In the genomic region with DNA sequence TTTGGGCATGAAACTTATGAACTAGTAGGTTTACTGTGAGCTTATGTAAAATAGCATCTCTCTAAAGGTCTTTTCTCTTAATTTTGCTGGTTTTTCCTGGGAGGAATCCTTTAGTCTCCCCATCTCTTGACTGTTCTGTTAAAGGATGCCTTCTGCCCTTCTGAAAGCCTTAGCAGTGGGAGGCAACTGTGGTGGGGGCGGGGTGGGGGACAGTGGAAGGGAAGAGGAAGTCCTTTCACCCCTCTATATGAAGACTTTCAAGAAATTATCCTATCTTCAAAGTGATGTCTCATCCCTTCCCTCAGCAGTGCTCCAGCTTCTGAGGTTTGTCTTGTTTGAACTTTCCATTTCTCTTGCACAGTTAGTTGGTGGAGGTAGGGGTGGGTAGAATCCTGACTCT, we compare ENCODE assay signal across 19 cellular contexts.
A peak's percentile ranks its signal among the peaks of the same experiment; 100 is the strongest.
DNase-seq lines count a peak whose midpoint lies in the region; ATAC-seq and TF ChIP-seq lines count a peak whose summit lies in the region.
"Had no signal": no experiment of that assay in that cellular context is flagged by ENCODE, and none has a peak within 500 bp of the region (broad histone marks: within the 10 kb centered on the region; RNA-seq: fewer than 3 reads in every experiment).

No MANE protein-coding gene starts in this region.

- peaks cover 14% of the 10 kb centered on the region for H3K4me1 Mint-ChIP-seq in WTC11

- H3K27ac ChIP-seq in Karpas-422 (ENCODE audit: low read length) = no peak overlapping the region
- H3K27ac ChIP-seq: GM23248, SJCRH30 had no signal

- H3K27me3 Mint-ChIP-seq in WTC11 (ENCODE audit: low read depth) = no peaks in the 10 kb centered on the region
- H3K27me3 Mint-ChIP-seq: CD4-positive, CD25-positive, alpha-beta regulatory T cell had no signal

- 0 out of 2 replicates have a peak overlapping the region, but pooled peaks have one; percentile 43 for H2AFZ ChIP-seq in Karpas-422 (ENCODE audit: low read length)
- H2AFZ ChIP-seq: GM23248 had no signal

- TF ChIP-seq CTCF in GM13976 (IDR thresholded peaks at IDR 0.05; ENCODE audit: borderline replicate concordance, control extremely low read depth, extremely low read depth, insufficient read depth, missing control alignments) = no peak
- TF ChIP-seq CTCF in WTC11 (IDR thresholded peaks at IDR 0.05) = no peak
- no peak for TF ChIP-seq CTCF in GM20000 (IDR thresholded peaks at IDR 0.05; ENCODE audit: extremely low read depth, missing control alignments)
- no peak for TF ChIP-seq CTCF in GM10248 (IDR thresholded peaks at IDR 0.05; ENCODE audit: control extremely low read depth, extremely low read depth, low read depth, missing control alignments)

- no peak overlapping the region for H3K4me3 ChIP-seq in Karpas-422 (ENCODE audit: low read length)
- H3K4me3 ChIP-seq: GM23248, SJCRH30 had no signal

- H3K4me2 ChIP-seq in Karpas-422 (ENCODE audit: low read depth, low read length, poor library complexity, severe bottlenecking) = no peak overlapping the region

- POLR2A ChIA-PET in WTC11 (lab: Charles Lee) (no interaction called here), GM10248 (lab: Yijun Ruan, JAX) (no interaction called here)

- peak overlapping the region; percentile 61; the same call in 1 of the 2 replicates for H3K27ac Mint-ChIP-seq in WTC11

- no peak overlapping the region for H3K4me3 Mint-ChIP-seq in WTC11
- H3K4me3 Mint-ChIP-seq: CD4-positive, CD25-positive, alpha-beta regulatory T cell had no signal

- no peaks in the 10 kb centered on the region for H3K27me3 ChIP-seq in Karpas-422 (ENCODE audit: low read length)
- H3K27me3 ChIP-seq: BE2C, SJCRH30 had no signal

- H3K9me3 Mint-ChIP-seq in WTC11 = peaks cover 6% of the 10 kb centered on the region

- CTCF ChIA-PET in WTC11 (lab: Charles Lee) (interaction anchor here (0.8 to 2.1 kb wide), 2 partner anchors 59 to 216 kb away, joined by 3 to 5 read pairs; no protein-coding TSS in a partner anchor), GM10248 (lab: Yijun Ruan, JAX) (no interaction called here)

- peaks cover 18% of the 10 kb centered on the region for H3K79me2 ChIP-seq in Karpas-422 (ENCODE audit: low read length)

- peak; percentile 78 for ATAC-seq in WTC11
- ATAC-seq: HepG2 had no signal

- H3K36me3 Mint-ChIP-seq in WTC11 = no peaks in the 10 kb centered on the region

- DNase-seq in GM13976 (ENCODE audit: low spot score) (peak; percentile 8), Karpas-422 (peak; percentile 45), WTC11 (ENCODE audit: low spot score) (peak; percentile 17), iPS-NIHi11 (ENCODE audit: low spot score) (peak; percentile 19), GM20000 (ENCODE audit: low spot score) (no peak), cerebellar nuclear complex (lab: John Stamatoyannopoulos, UW) (no peak), GM10248 (ENCODE audit: extremely low spot score) (no peak)
- DNase-seq: BE2C; CD4-positive, CD25-positive, alpha-beta regulatory T cell; COR-L47; DMS 273 treated with DMSO at 0.1 percent for 48 hours; GM23248; NCI-H1092 treated with DMSO at 0.1 percent for 48 hours; NCI-H146; NCI-H2029 treated with DMSO at 0.1 percent for 48 hours; NCI-H2171; NCI-H526; SJCRH30 had no signal

- no peaks in the 10 kb centered on the region for H3K36me3 ChIP-seq in Karpas-422 (ENCODE audit: insufficient read depth, low read length)
- H3K36me3 ChIP-seq: BE2C, SJCRH30 had no signal

- H3K9me2 ChIP-seq in Karpas-422 (replicated peaks; ENCODE audit: insufficient read depth, low read length) = no peaks in the 10 kb centered on the region

- H4K20me1 ChIP-seq in Karpas-422 (ENCODE audit: insufficient read depth, low read depth, low read length) = no peaks in the 10 kb centered on the region

- no peak overlapping the region for H3K9ac ChIP-seq in Karpas-422 (ENCODE audit: low read length)
- H3K9ac ChIP-seq: GM23248 had no signal

- peaks cover 7% of the 10 kb centered on the region for H3K4me1 ChIP-seq in Karpas-422 (ENCODE audit: low read length)
- H3K4me1 ChIP-seq: BE2C, SJCRH30 had no signal

- H3K9me3 ChIP-seq in Karpas-422 (ENCODE audit: low read length) = no peaks in the 10 kb centered on the region
- H3K9me3 ChIP-seq: BE2C, SJCRH30 had no signal

- in situ Hi-C loops in GM13976 (cut with MboI; ENCODE audit: low sequenced_read_pairs, unreplicated experiment) = no loop called here

TF ChIP-seq in WTC11, 78 proteins besides CTCF, POLR2A, EP300 and RAD21:
- no peak for TF ChIP-seq ZBTB43 (CRISPR knock-in tag; IDR thresholded peaks at IDR 0.05)
- TF ChIP-seq RORB (CRISPR knock-in tag; IDR thresholded peaks at IDR 0.05) = no peak
- TF ChIP-seq ESRRA (CRISPR knock-in tag; IDR thresholded peaks at IDR 0.05; ENCODE audit: borderline replicate concordance) = no peak
- no peak for TF ChIP-seq IRF2 (CRISPR knock-in tag; IDR thresholded peaks at IDR 0.05; ENCODE audit: borderline replicate concordance, low read depth)
- no peak for TF ChIP-seq SMAD4 (CRISPR knock-in tag; IDR thresholded peaks at IDR 0.05)
- TF ChIP-seq CREM (CRISPR knock-in tag; IDR thresholded peaks at IDR 0.05) = no peak
- no peak for TF ChIP-seq HMGXB4 (CRISPR knock-in tag; IDR thresholded peaks at IDR 0.05)
- TF ChIP-seq MAX (CRISPR knock-in tag; IDR thresholded peaks at IDR 0.05) = no peak
- TF ChIP-seq ZNF396 (CRISPR knock-in tag; IDR thresholded peaks at IDR 0.05; ENCODE audit: borderline replicate concordance) = no peak
- TF ChIP-seq ZBTB21 (CRISPR knock-in tag; IDR thresholded peaks at IDR 0.05; ENCODE audit: borderline replicate concordance) = no peak
- TF ChIP-seq, protein P1, sequence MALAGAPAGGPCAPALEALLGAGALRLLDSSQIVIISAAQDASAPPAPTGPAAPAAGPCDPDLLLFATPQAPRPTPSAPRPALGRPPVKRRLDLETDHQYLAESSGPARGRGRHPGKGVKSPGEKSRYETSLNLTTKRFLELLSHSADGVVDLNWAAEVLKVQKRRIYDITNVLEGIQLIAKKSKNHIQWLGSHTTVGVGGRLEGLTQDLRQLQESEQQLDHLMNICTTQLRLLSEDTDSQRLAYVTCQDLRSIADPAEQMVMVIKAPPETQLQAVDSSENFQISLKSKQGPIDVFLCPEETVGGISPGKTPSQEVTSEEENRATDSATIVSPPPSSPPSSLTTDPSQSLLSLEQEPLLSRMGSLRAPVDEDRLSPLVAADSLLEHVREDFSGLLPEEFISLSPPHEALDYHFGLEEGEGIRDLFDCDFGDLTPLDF (CRISPR knock-in tag; IDR thresholded peaks at IDR 0.05) = no peak
- no peak for TF ChIP-seq GABPB1 (CRISPR knock-in tag; IDR thresholded peaks at IDR 0.05)
- TF ChIP-seq ZNF317 (CRISPR knock-in tag; IDR thresholded peaks at IDR 0.05; ENCODE audit: borderline replicate concordance, low read depth) = no peak
- no peak for TF ChIP-seq CREB1 (CRISPR knock-in tag; IDR thresholded peaks at IDR 0.05)
TF ChIP-seq in WTC11: peak in this region for 0.

Comparison
In these comparisons a context has a peak if more than half of its experiments do, and no peak if none do; other contexts are left out.
1. DNase-seq: peak in GM13976 (single experiment), Karpas-422 (single experiment), WTC11 (single experiment) and iPS-NIHi11 (single experiment); none in GM20000 (single experiment), cerebellar nuclear complex (0 of 2) and GM10248 (single experiment).